Comparison of ENCODE assay signal across 1 cellular context in the genomic region with DNA sequence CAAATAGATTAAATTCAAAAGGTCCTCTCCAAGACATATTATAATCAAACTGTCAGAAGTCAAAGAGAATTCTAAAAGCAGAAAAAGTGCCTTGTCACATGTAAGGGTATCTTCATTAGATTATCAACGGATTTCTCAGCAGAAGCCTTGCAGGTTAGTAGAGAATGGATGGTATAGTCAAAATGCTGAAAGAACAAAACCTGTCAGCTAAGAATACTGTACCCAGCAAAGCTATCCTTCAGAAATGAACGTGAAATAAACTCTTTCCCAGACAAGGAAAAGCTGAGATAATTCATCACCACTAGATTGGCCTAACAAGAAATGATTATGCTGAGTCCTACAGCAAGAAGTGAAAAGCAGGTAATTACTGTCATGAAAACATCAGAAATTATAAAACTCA.
TF ChIP-seq lines count a peak whose summit lies in the region.

No MANE protein-coding gene starts in this region.

TF ChIP-seq in K562, 482 proteins besides CTCF, POLR2A, EP300 and RAD21 (continued from another document):
- TF ChIP-seq POLR2AphosphoS5 (IDR thresholded peaks at IDR 0.05; ENCODE audit: control insufficient read depth, insufficient read depth, low read depth, low read length) (0 out of 2 replicates have a peak, but pooled peaks have one; percentile 29), RBM25 (IDR thresholded peaks at IDR 0.05; ENCODE audit: low read depth, low read length, severe bottlenecking) (no peak), ETV5 (CRISPR knock-in tag; IDR thresholded peaks at IDR 0.05; ENCODE audit: low read depth) (no peak), JUN (IDR thresholded peaks at IDR 0.05; ENCODE audit: borderline replicate concordance, low read depth, low read length) (no peak), JUN (CRISPR knock-in tag; IDR thresholded peaks at IDR 0.05; ENCODE audit: borderline replicate concordance) (no peak), TAF7 (tag; IDR thresholded peaks at IDR 0.05) (no peak), ZNF121 (CRISPR knock-in tag; conservative IDR thresholded peaks at IDR 0.05) (no peak), SP1 (CRISPR knock-in tag; IDR thresholded peaks at IDR 0.05) (no peak), SMAD1 (IDR thresholded peaks at IDR 0.05; ENCODE audit: low read depth, low read length, partially characterized antibody) (no peak), KLF6 (CRISPR knock-in tag; IDR thresholded peaks at IDR 0.05; ENCODE audit: borderline replicate concordance) (no peak)
- TF ChIP-seq, protein P1, sequence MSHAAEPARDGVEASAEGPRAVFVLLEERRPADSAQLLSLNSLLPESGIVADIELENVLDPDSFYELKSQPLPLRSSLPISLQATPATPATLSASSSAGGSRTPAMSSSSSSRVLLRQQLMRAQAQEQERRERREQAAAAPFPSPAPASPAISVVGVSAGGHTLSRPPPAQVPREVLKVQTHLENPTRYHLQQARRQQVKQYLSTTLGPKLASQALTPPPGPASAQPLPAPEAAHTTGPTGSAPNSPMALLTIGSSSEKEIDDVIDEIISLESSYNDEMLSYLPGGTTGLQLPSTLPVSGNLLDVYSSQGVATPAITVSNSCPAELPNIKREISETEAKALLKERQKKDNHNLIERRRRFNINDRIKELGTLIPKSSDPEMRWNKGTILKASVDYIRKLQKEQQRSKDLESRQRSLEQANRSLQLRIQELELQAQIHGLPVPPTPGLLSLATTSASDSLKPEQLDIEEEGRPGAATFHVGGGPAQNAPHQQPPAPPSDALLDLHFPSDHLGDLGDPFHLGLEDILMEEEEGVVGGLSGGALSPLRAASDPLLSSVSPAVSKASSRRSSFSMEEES (CRISPR knock-in tag; IDR thresholded peaks at IDR 0.05) = no peak
TF ChIP-seq in K562: peak in this region for 2.
